ENCODE assay signal across 18 cellular contexts in the genomic region with DNA sequence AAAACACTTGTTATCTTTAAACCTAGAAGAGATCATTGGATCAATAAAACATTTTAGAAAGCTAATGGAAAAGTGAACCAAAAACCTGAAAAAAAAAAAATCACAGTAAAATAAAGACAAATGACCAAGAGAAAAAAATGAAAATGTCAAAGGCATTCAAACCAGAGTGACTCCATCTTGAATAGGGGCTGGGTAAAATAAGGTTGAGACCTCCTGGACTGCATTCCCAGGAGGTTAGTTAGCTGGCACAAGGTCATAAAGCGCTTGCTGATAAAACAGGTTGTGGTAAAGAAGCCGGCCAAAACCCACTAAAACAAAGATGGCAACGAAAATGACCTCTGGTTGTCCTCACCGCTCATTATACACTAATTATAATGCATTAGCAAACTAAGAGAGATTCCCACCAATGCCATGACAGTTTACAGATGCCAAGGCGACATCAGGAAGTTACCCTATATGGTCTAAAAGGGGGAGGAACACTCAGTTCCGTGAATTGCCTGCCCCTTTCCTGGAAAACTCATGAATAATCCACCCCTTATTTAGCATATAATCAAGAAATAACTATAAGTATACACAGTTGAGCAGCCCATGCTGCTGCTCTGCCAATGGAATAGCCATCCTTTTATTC.
"Had no signal": no experiment of that assay in that cellular context is flagged by ENCODE, and none has a peak within 500 bp of the region (broad histone marks: within the 10 kb centered on the region; RNA-seq: fewer than 3 reads in every experiment).

No MANE protein-coding gene starts in this region.

- H3K9me3 Mint-ChIP-seq: activated CD4-positive, alpha-beta memory T cell treated with anti-CD3 and anti-CD28 coated beads for 36 hours; activated naive CD8-positive, alpha-beta T cell treated with anti-CD3 and anti-CD28 coated beads, Interleukin-2, amount 10 ng/mL, durations not matched to agents 7 days and 5 days; natural killer cell treated with Interleukin-12 subunit alpha and Interleukin-12 subunit beta and Interleukin-15 and Interleukin-18, amount 100 ng/mL, for 72 hours had no signal

- H3K4me3 ChIP-seq: lower lobe of right lung, pancreas, right lobe of liver, smooth muscle cell, testis, upper lobe of left lung had no signal

- H3K27me3 Mint-ChIP-seq: activated CD4-positive, alpha-beta memory T cell treated with anti-CD3 and anti-CD28 coated beads for 36 hours had no signal

- H3K36me3 Mint-ChIP-seq: activated CD4-positive, alpha-beta memory T cell treated with anti-CD3 and anti-CD28 coated beads for 36 hours; activated CD8-positive, alpha-beta memory T cell treated with anti-CD3 and anti-CD28 coated beads, Interleukin-2, amount 10 ng/mL, durations not matched to agents 7 days and 5 days; activated naive CD8-positive, alpha-beta T cell treated with anti-CD3 and anti-CD28 coated beads, Interleukin-2, amount 10 ng/mL, durations not matched to agents 7 days and 5 days; brain; natural killer cell treated with Interleukin-12 subunit alpha and Interleukin-12 subunit beta and Interleukin-15 and Interleukin-18, amount 100 ng/mL, for 72 hours had no signal

- H3K27ac Mint-ChIP-seq: activated CD4-positive, alpha-beta memory T cell treated with anti-CD3 and anti-CD28 coated beads for 36 hours; activated CD8-positive, alpha-beta memory T cell treated with anti-CD3 and anti-CD28 coated beads, Interleukin-2, amount 10 ng/mL, durations not matched to agents 7 days and 5 days; activated naive CD8-positive, alpha-beta T cell treated with anti-CD3 and anti-CD28 coated beads, Interleukin-2, amount 10 ng/mL, durations not matched to agents 7 days and 5 days; brain; natural killer cell treated with Interleukin-12 subunit alpha and Interleukin-12 subunit beta and Interleukin-15 and Interleukin-18, amount 100 ng/mL, for 72 hours had no signal

- H3K4me1 Mint-ChIP-seq: activated CD8-positive, alpha-beta memory T cell treated with anti-CD3 and anti-CD28 coated beads, Interleukin-2, amount 10 ng/mL, durations not matched to agents 7 days and 5 days; activated naive CD8-positive, alpha-beta T cell treated with anti-CD3 and anti-CD28 coated beads, Interleukin-2, amount 10 ng/mL, durations not matched to agents 7 days and 5 days; brain had no signal

- H3K4me3 Mint-ChIP-seq: activated CD4-positive, alpha-beta memory T cell treated with anti-CD3 and anti-CD28 coated beads for 36 hours; activated CD8-positive, alpha-beta memory T cell treated with anti-CD3 and anti-CD28 coated beads, Interleukin-2, amount 10 ng/mL, durations not matched to agents 7 days and 5 days; activated naive CD8-positive, alpha-beta T cell treated with anti-CD3 and anti-CD28 coated beads, Interleukin-2, amount 10 ng/mL, durations not matched to agents 7 days and 5 days; brain; natural killer cell treated with Interleukin-12 subunit alpha and Interleukin-12 subunit beta and Interleukin-15 and Interleukin-18, amount 100 ng/mL, for 72 hours had no signal

- DNase-seq: activated CD4-positive, alpha-beta memory T cell treated with anti-CD3 and anti-CD28 coated beads for 36 hours; activated CD8-positive, alpha-beta memory T cell treated with anti-CD3 and anti-CD28 coated beads, Interleukin-2, amount 10 ng/mL, durations not matched to agents 7 days and 5 days; activated naive CD4-positive, alpha-beta T cell treated with Interleukin-2 at 50 U/mL for 16 hours; activated naive CD8-positive, alpha-beta T cell treated with anti-CD3 and anti-CD28 coated beads, Interleukin-2, amount 10 ng/mL, durations not matched to agents 7 days and 5 days; amygdala; caudate nucleus; foreskin fibroblast; glutamatergic neuron; hippocampal formation; lower lobe of right lung; pancreas; right lobe of liver; stimulated activated CD4-positive, alpha-beta T cell treated with anti-CD3 and anti-CD28 coated beads, Interleukin-4, amount 100 ng/mL, for 1 hour; testis; upper lobe of left lung had no signal
